In the genomic region with DNA sequence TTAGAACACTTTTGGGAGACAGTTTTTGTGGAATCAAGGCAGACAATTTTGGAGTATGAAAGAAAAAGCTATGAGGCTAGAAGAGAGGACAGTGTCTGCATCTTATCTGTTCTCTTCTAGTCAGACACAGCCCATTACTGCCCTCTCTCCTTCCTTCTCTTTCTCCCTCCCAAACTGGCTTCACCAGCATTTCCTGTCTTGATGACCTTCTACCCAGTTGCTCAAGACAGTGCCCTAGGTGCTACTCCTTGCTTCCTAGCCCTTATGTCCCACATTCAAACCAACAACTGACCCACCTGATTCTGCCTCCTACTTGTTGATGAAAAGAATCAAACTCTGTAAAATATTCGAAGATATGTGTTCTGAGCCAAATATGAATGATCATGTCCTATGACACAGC, we compare ENCODE assay signal across 17 cellular contexts.
DNase-seq lines count a peak whose midpoint lies in the region; ATAC-seq, FAIRE-seq and TF ChIP-seq lines count a peak whose summit lies in the region.
"Had no signal": no experiment of that assay in that cellular context is flagged by ENCODE, and none has a peak within 500 bp of the region (broad histone marks: within the 10 kb centered on the region; RNA-seq: fewer than 3 reads in every experiment).

No MANE protein-coding gene starts in this region.

- peak overlapping the region in 1 of 7 donors; percentile 1 for H3K4me3 Mint-ChIP-seq in CD8-positive, alpha-beta memory T cell
- H3K4me3 Mint-ChIP-seq in activated B cell treated with CpG ODN at 0.5 μM for 24 hours: peak overlapping the region; percentile 64
- H3K4me3 Mint-ChIP-seq: nephron progenitor cell had no signal

- CTCF ChIA-PET in CD8-positive, alpha-beta memory T cell (lab: Charles Lee): interaction anchor here (0.7 to 2.0 kb wide), 3 partner anchors 10 to 24 kb away, joined by 3 to 7 read pairs (median 5); no protein-coding TSS in a partner anchor
- CTCF ChIA-PET in activated B cell treated with CpG ODN at 0.5 μM for 24 hours (lab: Charles Lee): interaction anchor here (0.7 to 4.3 kb wide), 5 partner anchors 9 to 60 kb away, joined by 3 to 31 read pairs (median 4); no protein-coding TSS in a partner anchor

- H3K9me2 ChIP-seq in Karpas-422 (replicated peaks; ENCODE audit: insufficient read depth, low read length): no peaks in the 10 kb centered on the region

- peak overlapping the region in 6 of 8 donors; percentile 7 to 78 (median 48) for H3K27ac Mint-ChIP-seq in CD8-positive, alpha-beta memory T cell
- peak overlapping the region; percentile 96 for H3K27ac Mint-ChIP-seq in activated B cell treated with CpG ODN at 0.5 μM for 24 hours
- H3K27ac Mint-ChIP-seq: nephron progenitor cell had no signal

- H3K36me3 ChIP-seq in CD8-positive, alpha-beta memory T cell (ENCODE audit: insufficient read depth, low read length): no peaks in the 10 kb centered on the region
- H3K36me3 ChIP-seq in Karpas-422 (ENCODE audit: insufficient read depth, low read length): no peaks in the 10 kb centered on the region
- no peaks in the 10 kb centered on the region for H3K36me3 ChIP-seq in mucosa of descending colon (ENCODE audit: low read depth)
- H3K36me3 ChIP-seq in H7 (replicated peaks; ENCODE audit: control insufficient read depth, insufficient read depth, low read length): no peaks in the 10 kb centered on the region
- H3K36me3 ChIP-seq: cardiac muscle cell had no signal

- H3K4me3 ChIP-seq in CD8-positive, alpha-beta memory T cell (ENCODE audit: low read length): no peak overlapping the region
- no peak overlapping the region; the same call in 1 of the 2 replicates for H3K4me3 ChIP-seq in Karpas-422 (ENCODE audit: low read length)
- no peak overlapping the region for H3K4me3 ChIP-seq in mucosa of descending colon
- no peak overlapping the region for H3K4me3 ChIP-seq in H7 (ENCODE audit: insufficient read depth, low read depth, low read length)
- H3K4me3 ChIP-seq: cardiac muscle cell had no signal

- peaks cover 0 to 2% of the 10 kb centered on the region in 2 donors for H3K27me3 Mint-ChIP-seq in CD8-positive, alpha-beta memory T cell
- H3K27me3 Mint-ChIP-seq in activated B cell treated with CpG ODN at 0.5 μM for 24 hours: no peaks in the 10 kb centered on the region

- H3K79me2 ChIP-seq in Karpas-422 (ENCODE audit: low read length): no peaks in the 10 kb centered on the region

- peak overlapping the region; percentile 36; the same call in 1 of the 2 replicates for H3K9ac ChIP-seq in Karpas-422 (ENCODE audit: low read length)

- no peaks in the 10 kb centered on the region for H3K9me3 Mint-ChIP-seq in CD8-positive, alpha-beta memory T cell
- H3K9me3 Mint-ChIP-seq in activated B cell treated with CpG ODN at 0.5 μM for 24 hours: no peaks in the 10 kb centered on the region

- intact Hi-C loops in activated B cell treated with CpG ODN at 0.5 μM for 24 hours (cut with micrococcal nuclease) (no loop called here), mucosa of descending colon (cut with DNase I, micrococcal nuclease) (no loop called here), Right ventricle myocardium superior (cut with DNase I) (no loop called here)

- peaks cover 73 to 76% (median 76%) of the 10 kb centered on the region in 3 donors for H3K4me1 Mint-ChIP-seq in CD8-positive, alpha-beta memory T cell
- peaks cover 98% of the 10 kb centered on the region for H3K4me1 Mint-ChIP-seq in activated B cell treated with CpG ODN at 0.5 μM for 24 hours

- no peak for FAIRE-seq in RCC 7860 (lab: Jason Lieb, UNC)
- FAIRE-seq: GM18507 had no signal

- H3K4me1 ChIP-seq in CD8-positive, alpha-beta memory T cell (ENCODE audit: insufficient read depth, low read length): peaks cover 55% of the 10 kb centered on the region
- H3K4me1 ChIP-seq in Karpas-422 (ENCODE audit: low read length): peaks cover 88% of the 10 kb centered on the region
- peaks cover 6% of the 10 kb centered on the region for H3K4me1 ChIP-seq in mucosa of descending colon (ENCODE audit: low read depth)

- ATAC-seq in activated B cell treated with CpG ODN at 0.5 μM for 24 hours (ENCODE audit: low read depth): no peak
- ATAC-seq in mucosa of descending colon: peak; percentile 41
- no peak for ATAC-seq in Right ventricle myocardium superior (ENCODE audit: poor library complexity)

- DNase-seq in CD8-positive, alpha-beta memory T cell: no peak
- DNase-seq in Karpas-422: peak; percentile 48
- DNase-seq in activated B cell treated with CpG ODN at 0.5 μM for 24 hours: no peak
- peak in 1 of 3 donors; percentile 56 for DNase-seq in mucosa of descending colon
- DNase-seq in H7: no peak
- no peak for DNase-seq in RCC 7860 (ENCODE audit: low spot score)
- DNase-seq in Right ventricle myocardium superior: no peak
- DNase-seq in SK-N-DZ (ENCODE audit: low spot score): no peak
- DNase-seq: activated naive CD4-positive, alpha-beta T cell; COR-L47; effector CD4-positive, alpha-beta T cell; GF-D8; NCI-H1436; NCI-H446; nephron progenitor cell had no signal

- H3K4me2 ChIP-seq in Karpas-422 (ENCODE audit: low read depth, low read length, poor library complexity, severe bottlenecking): peak overlapping the region; percentile 87

- no peaks in the 10 kb centered on the region for H3K27me3 ChIP-seq in CD8-positive, alpha-beta memory T cell (ENCODE audit: insufficient read depth, low read length, poor library complexity, severe bottlenecking)
- H3K27me3 ChIP-seq in Karpas-422 (ENCODE audit: low read length) (no peaks in the 10 kb centered on the region), H7 (ENCODE audit: control insufficient read depth, insufficient read depth, low read length) (no peaks in the 10 kb centered on the region)
- H3K27me3 ChIP-seq: cardiac muscle cell had no signal

- H3K27ac ChIP-seq in CD8-positive, alpha-beta memory T cell (ENCODE audit: low read depth, low read length): no peak overlapping the region
- H3K27ac ChIP-seq in Karpas-422 (ENCODE audit: low read length): peak overlapping the region; percentile 98
- H3K27ac ChIP-seq: cardiac muscle cell had no signal

- no peak for TF ChIP-seq CTCF in activated B cell treated with CpG ODN at 0.5 μM for 24 hours (IDR thresholded peaks at IDR 0.05)
- TF ChIP-seq CTCF in mucosa of descending colon (IDR thresholded peaks at IDR 0.05): no peak

- no peaks in the 10 kb centered on the region for H3K36me3 Mint-ChIP-seq in CD8-positive, alpha-beta memory T cell
- no peaks in the 10 kb centered on the region for H3K36me3 Mint-ChIP-seq in activated B cell treated with CpG ODN at 0.5 μM for 24 hours (ENCODE audit: low read depth)

- H3K9me3 ChIP-seq in CD8-positive, alpha-beta memory T cell (ENCODE audit: low read length): no peaks in the 10 kb centered on the region
- no peaks in the 10 kb centered on the region for H3K9me3 ChIP-seq in Karpas-422 (ENCODE audit: low read length)
- no peaks in the 10 kb centered on the region for H3K9me3 ChIP-seq in mucosa of descending colon

- peak overlapping the region; percentile 56; the same call in 1 of the 2 replicates for H2AFZ ChIP-seq in Karpas-422 (ENCODE audit: low read length)

- POLR2A ChIA-PET in CD8-positive, alpha-beta memory T cell (lab: Charles Lee): interaction anchor here (0.7 kb wide), 1 partner anchor 16 kb away, joined by 3 read pairs; no protein-coding TSS in a partner anchor
- POLR2A ChIA-PET in activated B cell treated with CpG ODN at 0.5 μM for 24 hours (lab: Charles Lee): interaction anchor here (3.0 to 5.2 kb wide), 3 partner anchors 9 to 24 kb away, joined by 32 to 120 read pairs (median 36); no protein-coding TSS in a partner anchor

- no peaks in the 10 kb centered on the region for H4K20me1 ChIP-seq in Karpas-422 (ENCODE audit: insufficient read depth, low read depth, low read length)
